32 cellular contexts compared by ENCODE assay signal in the genomic region with DNA sequence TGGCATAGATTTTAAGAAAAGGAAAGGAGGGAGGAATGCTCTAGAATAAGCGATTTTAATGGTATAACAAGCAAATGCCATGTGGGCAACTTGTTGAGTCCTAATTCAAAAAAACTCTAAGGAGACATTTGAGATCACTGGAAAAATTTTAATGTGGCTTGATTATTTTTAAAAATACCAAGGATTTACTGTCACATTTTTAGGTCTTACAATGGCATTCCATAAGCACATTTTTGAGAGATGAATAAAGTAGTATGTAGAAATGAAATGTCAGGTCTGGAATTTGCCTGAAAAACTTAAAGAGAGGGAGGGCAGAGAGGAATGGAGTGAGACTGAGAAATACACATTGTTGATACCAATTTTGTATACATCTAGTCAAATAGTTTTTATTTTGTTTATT. TPM values are rescaled to one million over a fixed set of nuclear protein-coding genes. Genes with fewer than 3 reads are reported as not detected.
A peak's percentile ranks its signal among the peaks of the same experiment; 100 is the strongest.
DNase-seq lines count a peak whose midpoint lies in the region; ATAC-seq, FAIRE-seq and TF ChIP-seq lines count a peak whose summit lies in the region.
"Had no signal": no experiment of that assay in that cellular context is flagged by ENCODE, and none has a peak within 500 bp of the region (broad histone marks: within the 10 kb centered on the region; RNA-seq: fewer than 3 reads in every experiment).

No MANE protein-coding gene starts in this region.

- H3K27me3 Mint-ChIP-seq in HFFc6 (ENCODE audit: insufficient read depth) = no peaks in the 10 kb centered on the region
- no peaks in the 10 kb centered on the region for H3K27me3 Mint-ChIP-seq in MCF 10A (ENCODE audit: insufficient read depth, unreplicated experiment)
- H3K27me3 Mint-ChIP-seq: activated CD4-positive, alpha-beta memory T cell treated with anti-CD3 and anti-CD28 coated beads, Interleukin-2, amount 10 ng/mL, durations not matched to agents 7 days and 5 days; activated naive CD4-positive, alpha-beta T cell treated with anti-CD3 and anti-CD28 coated beads, Interleukin-2, amount 10 ng/mL, durations not matched to agents 7 days and 5 days; naive B cell; stimulated activated naive CD8-positive, alpha-beta T cell treated with anti-CD3 and anti-CD28 coated beads, Interleukin-15, amount 100 ng/mL, for 72 hours; T-helper 17 cell had no signal

- no peak for ATAC-seq in HG03095 (IDR thresholded peaks at IDR 0.05; ENCODE audit: unreplicated experiment)
- ATAC-seq: esophagus mucosa; left lung; stimulated activated naive CD8-positive, alpha-beta T cell treated with anti-CD3 and anti-CD28 coated beads, Interleukin-15, amount 100 ng/mL, for 72 hours; T-helper 17 cell had no signal

- DNase-seq in AG08395 (ENCODE audit: low spot score) (peak; percentile 57), HFFc6 (peak; percentile 29), cardiac fibroblast (ENCODE audit: low read depth in 2 of 2) (peak; percentile 33 to 52), iris pigment epithelial cell (ENCODE audit: low read depth) (peak; percentile 61), GM19239 (ENCODE audit: insufficient read length, low spot score) (no peak), NCI-H2081 (lab: John Stamatoyannopoulos, UW) (no peak), MCF 10A (ENCODE audit: unreplicated experiment) (no peak)
- DNase-seq: activated CD4-positive, alpha-beta memory T cell treated with anti-CD3 and anti-CD28 coated beads, Interleukin-2, amount 10 ng/mL, durations not matched to agents 7 days and 5 days; activated CD4-positive, alpha-beta T cell treated with anti-CD3 and anti-CD28 coated beads for 1 hour; activated CD8-positive, alpha-beta memory T cell treated with anti-CD3 and anti-CD28 coated beads, Interleukin-2, amount 50 U/mL, for 48 hours; activated naive CD4-positive, alpha-beta T cell treated with anti-CD3 and anti-CD28 coated beads, Interleukin-2, amount 10 ng/mL, durations not matched to agents 7 days and 5 days; Caco-2; cortex of kidney; DMS79; left lung; naive B cell; NCI-H1417 treated with DMSO at 0.1 percent for 48 hours; NCI-H2081 treated with DMSO at 0.1 percent for 48 hours; NCI-H226; NCI-H748 treated with DMSO at 0.1 percent for 48 hours; RPMI8226; stimulated activated naive CD8-positive, alpha-beta T cell treated with anti-CD3 and anti-CD28 coated beads, Interleukin-15, amount 100 ng/mL, for 72 hours; T-helper 17 cell had no signal

- POLR2A ChIA-PET in MCF 10A (lab: Yijun Ruan, JAX) = no interaction called here

- H3K4me1 Mint-ChIP-seq in HFFc6 (ENCODE audit: low read depth) (peaks cover 46% of the 10 kb centered on the region), MCF 10A (ENCODE audit: insufficient read depth, unreplicated experiment) (no peaks in the 10 kb centered on the region)
- H3K4me1 Mint-ChIP-seq: activated CD4-positive, alpha-beta memory T cell treated with anti-CD3 and anti-CD28 coated beads, Interleukin-2, amount 10 ng/mL, durations not matched to agents 7 days and 5 days; naive B cell had no signal

- no peak overlapping the region for H3K4me3 ChIP-seq in cardiac fibroblast (replicated peaks in 1 of 2; ENCODE audit: low read depth in 2 of 2, low read length in 2 of 2)
- H3K4me3 ChIP-seq: BLaER1 treated with 17β-estradiol and CSF1 and Interleukin-3, amounts not matched to agents 10 nM and 100 nM; cardiac muscle cell; K562; left lung; SK-N-MC; vagina had no signal

- no TSS peak for BruUV-seq in MCF 10A (replicated peaks; lab: Mats Ljungman, UMichigan)

- H3K36me3 Mint-ChIP-seq in HFFc6 (ENCODE audit: low read depth) = peaks cover 33% of the 10 kb centered on the region
- peaks cover 7% of the 10 kb centered on the region for H3K36me3 Mint-ChIP-seq in MCF 10A (ENCODE audit: insufficient read depth, unreplicated experiment)

- CTCF ChIA-PET in MCF 10A (lab: Yijun Ruan, JAX) = no interaction called here

- no peak for FAIRE-seq in GM19239 (lab: Jason Lieb, UNC)
- FAIRE-seq: H1, islet of Langerhans, K562 had no signal

- peak overlapping the region; percentile 57 for H3K4me3 Mint-ChIP-seq in HFFc6
- H3K4me3 Mint-ChIP-seq in MCF 10A (ENCODE audit: unreplicated experiment) = no peak overlapping the region
- H3K4me3 Mint-ChIP-seq: activated CD4-positive, alpha-beta memory T cell treated with anti-CD3 and anti-CD28 coated beads, Interleukin-2, amount 10 ng/mL, durations not matched to agents 7 days and 5 days; activated naive CD4-positive, alpha-beta T cell treated with anti-CD3 and anti-CD28 coated beads, Interleukin-2, amount 10 ng/mL, durations not matched to agents 7 days and 5 days; naive B cell; stimulated activated naive CD8-positive, alpha-beta T cell treated with anti-CD3 and anti-CD28 coated beads, Interleukin-15, amount 100 ng/mL, for 72 hours; T-helper 17 cell had no signal

- intact Hi-C loops in MCF 10A (cut with micrococcal nuclease) = no loop called here

- H3K27ac Mint-ChIP-seq in HFFc6 (peak overlapping the region; percentile 29), MCF 10A (ENCODE audit: low read depth, unreplicated experiment) (no peak overlapping the region)
- H3K27ac Mint-ChIP-seq: activated CD4-positive, alpha-beta memory T cell treated with anti-CD3 and anti-CD28 coated beads, Interleukin-2, amount 10 ng/mL, durations not matched to agents 7 days and 5 days; activated naive CD4-positive, alpha-beta T cell treated with anti-CD3 and anti-CD28 coated beads, Interleukin-2, amount 10 ng/mL, durations not matched to agents 7 days and 5 days; T-helper 17 cell had no signal

- no peak for TF ChIP-seq CTCF in HFFc6 (IDR thresholded peaks at IDR 0.05)
- TF ChIP-seq CTCF in cardiac fibroblast (IDR thresholded peaks at IDR 0.05; ENCODE audit: low read depth, low read length) = no peak
- no peak for TF ChIP-seq CTCF in MCF 10A (IDR thresholded peaks at IDR 0.05; ENCODE audit: unreplicated experiment)

- no peaks in the 10 kb centered on the region for H3K9me3 Mint-ChIP-seq in HFFc6
- no peaks in the 10 kb centered on the region for H3K9me3 Mint-ChIP-seq in MCF 10A (ENCODE audit: unreplicated experiment)
- H3K9me3 Mint-ChIP-seq: activated CD4-positive, alpha-beta memory T cell treated with anti-CD3 and anti-CD28 coated beads, Interleukin-2, amount 10 ng/mL, durations not matched to agents 7 days and 5 days; activated naive CD4-positive, alpha-beta T cell treated with anti-CD3 and anti-CD28 coated beads, Interleukin-2, amount 10 ng/mL, durations not matched to agents 7 days and 5 days; naive B cell; stimulated activated naive CD8-positive, alpha-beta T cell treated with anti-CD3 and anti-CD28 coated beads, Interleukin-15, amount 100 ng/mL, for 72 hours had no signal

RNA-seq across cellular contexts. Expression of gene NCAPG2, which starts 20.3 kb away (rescaled TPM):
- 10 to 100 TPM; 27.1 to 60.3 (median 54.8) TPM for total RNA-seq in HFFc6 (2021; fragmentation: NEBNext Ultra II Directional; extraction: Animal tissue kit (Norgen Biotek cat#: 25700))
- total RNA-seq in MCF 10A (2022) = 10.5 and 27.4 TPM in 2 replicates

Comparison
In these comparisons a context has a peak if more than half of its experiments do, and no peak if none do; other contexts are left out.
1. DNase-seq: peak in AG08395 (single experiment), HFFc6 (single experiment), cardiac fibroblast (2 of 2) and iris pigment epithelial cell (single experiment); none in GM19239 (single experiment), NCI-H2081 (0 of 2) and MCF 10A (single experiment).